Comparison of ENCODE assay signal across 25 cellular contexts in the genomic region with DNA sequence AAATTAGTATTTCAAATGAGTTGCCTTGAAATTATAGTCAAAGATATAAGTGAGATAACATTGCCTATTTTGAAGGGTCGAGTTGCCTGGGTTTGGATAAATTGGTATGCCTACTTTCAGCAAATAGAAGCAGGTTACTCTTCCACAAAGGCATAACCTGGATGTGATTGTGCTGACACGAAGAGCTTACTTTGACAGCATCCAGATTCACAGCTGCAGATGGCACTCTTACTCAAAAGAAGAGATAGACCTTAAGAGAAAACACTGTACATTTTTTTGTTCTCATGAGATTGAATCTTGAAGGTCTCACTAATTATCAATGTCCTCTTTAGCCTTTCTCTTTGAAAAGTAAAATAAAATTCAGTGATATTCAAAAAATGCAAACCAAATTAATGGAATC.
DNase-seq lines count a peak whose midpoint lies in the region; ATAC-seq and TF ChIP-seq lines count a peak whose summit lies in the region.
"Had no signal": no experiment of that assay in that cellular context is flagged by ENCODE, and none has a peak within 500 bp of the region (broad histone marks: within the 10 kb centered on the region; RNA-seq: fewer than 3 reads in every experiment).

No MANE protein-coding gene starts in this region.

- H3F3A ChIP-seq in SK-N-SH (replicated peaks; ENCODE audit: insufficient read depth): no peaks in the 10 kb centered on the region
- no peaks in the 10 kb centered on the region for H3F3A ChIP-seq in PC-3 (ENCODE audit: low read length, unreplicated experiment)

- H2BK120ac ChIP-seq in trophoblast cell (ENCODE audit: insufficient read depth, low read length, poor library complexity): no peak overlapping the region

- POLR2A ChIA-PET in SK-N-SH (lab: Yijun Ruan, JAX): no interaction called here
- POLR2A ChIA-PET in PC-3 (lab: Charles Lee; ENCODE audit: unreplicated experiment): no interaction called here

- WGBS in SK-N-SH (ENCODE audit: low lambda C conversion rate): 18% methylated on average over 2 of the region's 2 CpGs
- no CpG with 5 or more reads among the region's 2 CpGs for WGBS in trophoblast cell (ENCODE audit: extremely low coverage, insufficient coverage, insufficient read length)
- WGBS in spleen, 5 donors: 46 to 62% (median 51%) methylated on average over 2 of the region's 2 CpGs

- H3K9me3 ChIP-seq in SK-N-SH (no peaks in the 10 kb centered on the region), PC-3 (ENCODE audit: low read length) (no peaks in the 10 kb centered on the region), trophoblast cell (ENCODE audit: insufficient read depth, low read depth, low read length) (no peaks in the 10 kb centered on the region), spleen (no peaks in the 10 kb centered on the region)

- TF ChIP-seq POLR2A in spleen (IDR thresholded peaks at IDR 0.05): no peak

- no peak overlapping the region for H2BK5ac ChIP-seq in trophoblast cell (ENCODE audit: low read depth, low read length, poor library complexity)

- no peaks in the 10 kb centered on the region for H3K27me3 ChIP-seq in SK-N-SH (ENCODE audit: insufficient read depth)
- no peaks in the 10 kb centered on the region for H3K27me3 ChIP-seq in PC-3 (ENCODE audit: low read length)
- H3K27me3 ChIP-seq in trophoblast cell (ENCODE audit: insufficient read depth, low read length): no peaks in the 10 kb centered on the region
- H3K27me3 ChIP-seq in spleen (replicated peaks in 1 of 7): no peaks in the 10 kb centered on the region

- CTCF ChIA-PET in SK-N-SH (lab: Yijun Ruan, JAX) (interaction anchor here (0.8 kb wide), 1 partner anchor 818 kb away, joined by 3 read pairs; no protein-coding TSS in a partner anchor), PC-3 (lab: Charles Lee) (no interaction called here)

- ATAC-seq in SK-N-SH treated with all-trans-retinoic acid at 6 μM for 48 hours (no peak), PC-3 (peak; percentile 53)
- ATAC-seq: GM12878, GM23338, Panc1 had no signal

- no peak for DNase-seq in SK-N-SH
- no peak for DNase-seq in PC-3
- no peak for DNase-seq in epithelial cell of proximal tubule (ENCODE audit: low read depth)
- DNase-seq in trophoblast cell: no peak
- DNase-seq in NCI-H2196 (lab: John Stamatoyannopoulos, UW; ENCODE audit: unreplicated experiment): no peak
- no peak for DNase-seq in spleen
- DNase-seq: CD4-positive, CD25-positive, alpha-beta regulatory T cell; HCEC 1CT; IMR-90; KG1; NCI-H1092 treated with DMSO at 0.1 percent for 48 hours; NCI-H1436; NCI-H187; NCI-H2081 treated with DMSO at 0.1 percent for 48 hours; NCI-H2171 treated with DMSO at 0.1 percent for 48 hours; NCI-H524; NCI-H748 treated with DMSO at 0.1 percent for 48 hours; NK-92 treated with Interleukin-12 subunit alpha and Interleukin-12 subunit beta, amount 100 ng/mL, for 24 hours; SHP77 had no signal

- H3K36me3 ChIP-seq in SK-N-SH (replicated peaks in 1 of 2; ENCODE audit: control insufficient read depth in 1 of 2, insufficient read depth in 2 of 2, low read length in 1 of 2): no peaks in the 10 kb centered on the region
- no peaks in the 10 kb centered on the region for H3K36me3 ChIP-seq in PC-3 (ENCODE audit: low read depth, low read length)
- H3K36me3 ChIP-seq in trophoblast cell (ENCODE audit: control insufficient read depth in 1 of 2, insufficient read depth in 2 of 2, low read length in 2 of 2): no peaks in the 10 kb centered on the region
- H3K36me3 ChIP-seq in spleen: no peaks in the 10 kb centered on the region

- intact Hi-C loops in PC-3 (cut with micrococcal nuclease) (loop anchor here (5.0 to 10.0 kb wide), 2 partner anchors 205 to 497 kb away; no protein-coding TSS in a partner anchor), spleen (cut with DNase I; ENCODE audit: low total_unique reads) (no loop called here)

- H3K23ac ChIP-seq in trophoblast cell (ENCODE audit: low read length): no peak overlapping the region

- no peak overlapping the region for H4K91ac ChIP-seq in trophoblast cell (ENCODE audit: low read depth, low read length)

- no peak for TF ChIP-seq EP300 in SK-N-SH (IDR thresholded peaks at IDR 0.05; ENCODE audit: borderline replicate concordance in 1 of 2, low read depth in 1 of 2, low read length in 1 of 2)

- H3K4me1 ChIP-seq in SK-N-SH (ENCODE audit: control insufficient read depth in 1 of 2, insufficient read depth in 2 of 2, low read depth in 1 of 2, low read length in 1 of 2): peaks cover 0 to 3% of the 10 kb centered on the region in 2 experiments; a peak in 2 of 4 replicates
- H3K4me1 ChIP-seq in PC-3 (ENCODE audit: insufficient read depth, low read length): no peaks in the 10 kb centered on the region
- no peaks in the 10 kb centered on the region for H3K4me1 ChIP-seq in trophoblast cell (ENCODE audit: control insufficient read depth in 1 of 2, insufficient read depth in 2 of 2, low read length in 2 of 2)
- H3K4me1 ChIP-seq in spleen: no peaks in the 10 kb centered on the region

- no TSS peak for BruUV-seq in PC-3 (replicated peaks; lab: Mats Ljungman, UMichigan)

- H3K27ac ChIP-seq in SK-N-SH (ENCODE audit: low read depth in 2 of 2, low read length in 1 of 2) (no peak overlapping the region; a peak in 1 of 4 replicates), PC-3 (ENCODE audit: low read length) (no peak overlapping the region), trophoblast cell (ENCODE audit: low read depth, low read length) (no peak overlapping the region), spleen (no peak overlapping the region)
- H3K27ac ChIP-seq: RWPE1, SK-N-MC had no signal

- no peak overlapping the region for H2BK12ac ChIP-seq in trophoblast cell (ENCODE audit: low read length)

- no peak overlapping the region for H3K18ac ChIP-seq in trophoblast cell (ENCODE audit: low read length)

- no peak overlapping the region for H4K8ac ChIP-seq in trophoblast cell (ENCODE audit: low read depth, low read length)

- H4K20me1 ChIP-seq in SK-N-SH (ENCODE audit: insufficient read depth): no peaks in the 10 kb centered on the region
- H4K20me1 ChIP-seq in PC-3 (ENCODE audit: low read length): no peaks in the 10 kb centered on the region

- H3K9me2 ChIP-seq in SK-N-SH: no peaks in the 10 kb centered on the region
- H3K9me2 ChIP-seq in PC-3 (replicated peaks; ENCODE audit: low read length): no peaks in the 10 kb centered on the region

- no peak overlapping the region for H4K12ac ChIP-seq in trophoblast cell (ENCODE audit: low read depth, low read length)

- no peak overlapping the region for H3K4me2 ChIP-seq in SK-N-SH
- no peak overlapping the region for H3K4me2 ChIP-seq in PC-3 (ENCODE audit: low read length)
- H3K4me2 ChIP-seq in trophoblast cell (ENCODE audit: low read length): no peak overlapping the region
- H3K4me2 ChIP-seq: GM23338 had no signal

- H3K79me1 ChIP-seq in trophoblast cell (ENCODE audit: low read length): no peaks in the 10 kb centered on the region

- H2AFZ ChIP-seq in SK-N-SH (ENCODE audit: low read depth): peak overlapping the region; percentile 29; the same call in 1 of the 2 replicates
- H2AFZ ChIP-seq in PC-3 (ENCODE audit: low read length): no peak overlapping the region
- no peak overlapping the region for H2AFZ ChIP-seq in trophoblast cell (ENCODE audit: insufficient read depth, low read length, poor library complexity)
- H2AFZ ChIP-seq: GM23338 had no signal

- H3K4ac ChIP-seq in trophoblast cell (ENCODE audit: low read depth, low read length): no peak overlapping the region

- TF ChIP-seq CTCF in SK-N-SH (IDR thresholded peaks at IDR 0.05) (no peak), PC-3 (conservative IDR thresholded peaks at IDR 0.05; ENCODE audit: low read depth, low read length) (peak; percentile 29; the same call in 1 of the 2 replicates), epithelial cell of proximal tubule (conservative IDR thresholded peaks at IDR 0.05; ENCODE audit: low read depth, low read length) (peak; percentile 10), spleen (IDR thresholded peaks at IDR 0.05 in 8 of 11, conservative IDR thresholded peaks at IDR 0.05 in 3 of 11) (no peak)

- no peak overlapping the region for H3K14ac ChIP-seq in trophoblast cell (ENCODE audit: low read length)

- H3K9ac ChIP-seq in SK-N-SH: no peak overlapping the region
- no peak overlapping the region for H3K9ac ChIP-seq in PC-3 (ENCODE audit: low read length)
- no peak overlapping the region for H3K9ac ChIP-seq in trophoblast cell (ENCODE audit: low read length)

- H3K4me3 ChIP-seq in SK-N-SH (ENCODE audit: low read depth in 2 of 2, low read length in 1 of 2): no peak overlapping the region
- no peak overlapping the region for H3K4me3 ChIP-seq in PC-3 (ENCODE audit: low read length)
- H3K4me3 ChIP-seq in epithelial cell of proximal tubule (ENCODE audit: low read depth, low read length): no peak overlapping the region
- no peak overlapping the region for H3K4me3 ChIP-seq in trophoblast cell (ENCODE audit: low read depth, low read length)
- H3K4me3 ChIP-seq in spleen: no peak overlapping the region
- H3K4me3 ChIP-seq: GM12878, GM23338, SK-N-MC had no signal

- TF ChIP-seq RAD21 in SK-N-SH (IDR thresholded peaks at IDR 0.05; ENCODE audit: low read length): peak; percentile 47

- no peak overlapping the region for H2AK5ac ChIP-seq in trophoblast cell (ENCODE audit: low read length)

- no peaks in the 10 kb centered on the region for H3K79me2 ChIP-seq in SK-N-SH (ENCODE audit: insufficient read depth)
- no peaks in the 10 kb centered on the region for H3K79me2 ChIP-seq in PC-3 (ENCODE audit: low read length)
- H3K79me2 ChIP-seq in trophoblast cell (ENCODE audit: control insufficient read depth, insufficient read depth, low read length, poor library complexity): no peaks in the 10 kb centered on the region

TF ChIP-seq in SK-N-SH, 30 proteins besides CTCF, POLR2A, EP300 and RAD21 (continues in another document):
- no peak for TF ChIP-seq NFIC (IDR thresholded peaks at IDR 0.05; ENCODE audit: borderline replicate concordance)
- TF ChIP-seq, protein P1, sequence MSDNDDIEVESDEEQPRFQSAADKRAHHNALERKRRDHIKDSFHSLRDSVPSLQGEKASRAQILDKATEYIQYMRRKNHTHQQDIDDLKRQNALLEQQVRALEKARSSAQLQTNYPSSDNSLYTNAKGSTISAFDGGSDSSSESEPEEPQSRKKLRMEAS (IDR thresholded peaks at IDR 0.05; ENCODE audit: low read depth): no peak
- no peak for TF ChIP-seq MXI1 (IDR thresholded peaks at IDR 0.05; ENCODE audit: low read depth, low read length)

TF ChIP-seq in SK-N-SH treated with all-trans-retinoic acid at 6 μM for 48 hours, 23 proteins besides CTCF, POLR2A, EP300 and RAD21 (continues in another document):
- TF ChIP-seq ZC3H10 (CRISPR knock-in tag; IDR thresholded peaks at IDR 0.05): no peak
- TF ChIP-seq CSRNP3 (CRISPR knock-in tag; IDR thresholded peaks at IDR 0.05): no peak

Comparison
In these comparisons a context has a peak if more than half of its experiments do, and no peak if none do; other contexts are left out.
1. CTCF ChIP-seq: peak in PC-3 (single experiment) and epithelial cell of proximal tubule (single experiment); none in SK-N-SH (single experiment) and spleen (0 of 11).